Comparison of ENCODE assay signal across 30 cellular contexts in genomic region chr14:50978521-50978871, GRCh38. TPM values are rescaled to one million over a fixed set of nuclear protein-coding genes. Genes with fewer than 3 reads are reported as not detected.
DNase-seq lines count a peak whose midpoint lies in the region; ATAC-seq and TF ChIP-seq lines count a peak whose summit lies in the region.
"Had no signal": no experiment of that assay in that cellular context is flagged by ENCODE, and none has a peak within 500 bp of the region (broad histone marks: within the 10 kb centered on the region; RNA-seq: fewer than 3 reads in every experiment).

No MANE protein-coding gene starts in this region.

- H3K9me3 ChIP-seq in OCI-LY3 (ENCODE audit: insufficient read depth, low read length) (no peaks in the 10 kb centered on the region), upper lobe of right lung (no peaks in the 10 kb centered on the region)
- H3K9me3 ChIP-seq: body of pancreas had no signal

- peaks cover 20% of the 10 kb centered on the region for H3K27me3 Mint-ChIP-seq in mesothelial cell of epicardium (ENCODE audit: low read depth)
- H3K27me3 Mint-ChIP-seq: dendritic cell treated with granulocyte-macrophage colony-stimulating factor and Interleukin-4, amounts not matched to agents 40 ng/mL and 50 ng/mL, for 4 days had no signal

- peaks cover 30% of the 10 kb centered on the region for H3K4me1 ChIP-seq in OCI-LY3 (ENCODE audit: low read length)
- no peaks in the 10 kb centered on the region for H3K4me1 ChIP-seq in upper lobe of right lung
- H3K4me1 ChIP-seq: body of pancreas had no signal

- intact Hi-C loops in upper lobe of right lung (cut with DNase I), result no loop called here

- H3K27me3 ChIP-seq in OCI-LY3 (ENCODE audit: low read depth, low read length) (no peaks in the 10 kb centered on the region), upper lobe of right lung (no peaks in the 10 kb centered on the region)
- H3K27me3 ChIP-seq: body of pancreas had no signal

- ATAC-seq in GM21381 (IDR thresholded peaks at IDR 0.05; ENCODE audit: unreplicated experiment), result peak; percentile 13
- peak; percentile 51 for ATAC-seq in upper lobe of right lung
- no peak for ATAC-seq in HG03025 (IDR thresholded peaks at IDR 0.05; ENCODE audit: low FRiP score, unreplicated experiment)
- ATAC-seq: body of pancreas, esophagus mucosa, left ventricle myocardium superior, natural killer cell had no signal

- peak overlapping the region; percentile 73 for H3K4me2 ChIP-seq in OCI-LY3 (ENCODE audit: low read length)

- H3K27ac ChIP-seq in OCI-LY3 (ENCODE audit: low read length) (peak overlapping the region; percentile 20; the same call in 1 of the 2 replicates), upper lobe of right lung (no peak overlapping the region)
- H3K27ac ChIP-seq: body of pancreas had no signal

- H3K4me3 Mint-ChIP-seq in mesothelial cell of epicardium, result no peak overlapping the region
- H3K4me3 Mint-ChIP-seq: activated CD4-positive, alpha-beta memory T cell treated with anti-CD3 and anti-CD28 coated beads for 36 hours; activated naive CD4-positive, alpha-beta T cell treated with anti-CD3 and anti-CD28 coated beads for 36 hours; dendritic cell treated with granulocyte-macrophage colony-stimulating factor and Interleukin-4, amounts not matched to agents 40 ng/mL and 50 ng/mL, for 4 days; HFFc6; natural killer cell; type B pancreatic cell had no signal

- H3K4me3 ChIP-seq in OCI-LY3 (ENCODE audit: low read length), result peak overlapping the region; percentile 45; the same call in 1 of the 2 replicates
- no peak overlapping the region for H3K4me3 ChIP-seq in upper lobe of right lung
- H3K4me3 ChIP-seq: body of pancreas had no signal

- TF ChIP-seq CTCF in OCI-LY3 (IDR thresholded peaks at IDR 0.05; ENCODE audit: low read depth, low read length) (no peak), mesothelial cell of epicardium (IDR thresholded peaks at IDR 0.05; ENCODE audit: unreplicated experiment) (no peak), upper lobe of right lung (IDR thresholded peaks at IDR 0.05) (no peak)

- H3K79me2 ChIP-seq in OCI-LY3 (ENCODE audit: low read length), result no peaks in the 10 kb centered on the region

- no peak overlapping the region for H3K9ac ChIP-seq in OCI-LY3 (ENCODE audit: low read length)

- H3K36me3 Mint-ChIP-seq in mesothelial cell of epicardium, result no peaks in the 10 kb centered on the region
- H3K36me3 Mint-ChIP-seq: activated CD4-positive, alpha-beta memory T cell treated with anti-CD3 and anti-CD28 coated beads for 36 hours; CD14-positive monocyte; natural killer cell; type B pancreatic cell had no signal

- no peaks in the 10 kb centered on the region for H4K20me1 ChIP-seq in OCI-LY3 (ENCODE audit: insufficient read depth, low read length)

- H3K27ac Mint-ChIP-seq in mesothelial cell of epicardium, result peak overlapping the region; percentile 18
- H3K27ac Mint-ChIP-seq: activated CD4-positive, alpha-beta memory T cell treated with anti-CD3 and anti-CD28 coated beads for 36 hours; activated naive CD4-positive, alpha-beta T cell treated with anti-CD3 and anti-CD28 coated beads for 36 hours; dendritic cell treated with granulocyte-macrophage colony-stimulating factor and Interleukin-4, amounts not matched to agents 40 ng/mL and 50 ng/mL, for 4 days; HFFc6; natural killer cell; type B pancreatic cell had no signal

- H3K9me3 Mint-ChIP-seq in mesothelial cell of epicardium, result no peaks in the 10 kb centered on the region
- H3K9me3 Mint-ChIP-seq: activated CD4-positive, alpha-beta memory T cell treated with anti-CD3 and anti-CD28 coated beads for 36 hours; activated naive CD4-positive, alpha-beta T cell treated with anti-CD3 and anti-CD28 coated beads for 36 hours; CD14-positive monocyte; dendritic cell treated with granulocyte-macrophage colony-stimulating factor and Interleukin-4, amounts not matched to agents 40 ng/mL and 50 ng/mL, for 4 days; HFFc6; natural killer cell; type B pancreatic cell had no signal

- H2AFZ ChIP-seq in OCI-LY3 (ENCODE audit: low read depth, low read length), result no peak overlapping the region

- no peaks in the 10 kb centered on the region for H3K36me3 ChIP-seq in OCI-LY3 (replicated peaks; ENCODE audit: low read depth, low read length)
- H3K36me3 ChIP-seq in upper lobe of right lung, result no peaks in the 10 kb centered on the region

- no peak for DNase-seq in mesothelial cell of epicardium (ENCODE audit: low spot score in 2 of 2, unreplicated experiment in 2 of 2)
- DNase-seq in upper lobe of right lung, result no peak
- no peak for DNase-seq in amniotic stem cell (lab: John Stamatoyannopoulos, UW)
- DNase-seq in AG08396 (ENCODE audit: low spot score), result no peak
- DNase-seq in stimulated activated CD8-positive, alpha-beta memory T cell treated with anti-CD3 and anti-CD28 coated beads, Interleukin-4, amount 100 ng/mL, for 48 hours, result no peak
- DNase-seq: activated CD4-positive, alpha-beta memory T cell treated with anti-CD3 and anti-CD28 coated beads for 36 hours; activated CD4-positive, CD25-positive, alpha-beta regulatory T cell treated with anti-CD3 and anti-CD28 coated beads, Interleukin-2, amount 50 U/mL, for 72 hours; activated CD8-positive, alpha-beta memory T cell treated with anti-CD3 and anti-CD28 coated beads, Interleukin-2, amount 50 U/mL, for 4 hours; activated naive CD4-positive, alpha-beta T cell treated with anti-CD3 and anti-CD28 coated beads for 36 hours; body of pancreas; DMS79; foreskin fibroblast; HFFc6; KBM-7; left ventricle myocardium superior; midbrain; natural killer cell; NCI-H1092; NCI-H1694 treated with DMSO at 0.1 percent for 48 hours; NCI-H446 treated with DMSO at 0.1 percent for 48 hours; NCI-H82; stimulated activated naive CD4-positive, alpha-beta T cell; T-helper 2 cell had no signal

- H3K4me1 Mint-ChIP-seq in mesothelial cell of epicardium, result peaks cover 14% of the 10 kb centered on the region
- H3K4me1 Mint-ChIP-seq: natural killer cell had no signal

RNA-seq across cellular contexts. Expression of gene PYGL, which starts 34.2 kb away (rescaled TPM):
- total RNA-seq in mesothelial cell of epicardium, result 19.9 to 21.6 TPM (median 20.8 TPM) in 3 replicates
- total RNA-seq in upper lobe of right lung, result 46.3 TPM
